Comparison of ENCODE assay signal across 10 cellular contexts in the genomic region with DNA sequence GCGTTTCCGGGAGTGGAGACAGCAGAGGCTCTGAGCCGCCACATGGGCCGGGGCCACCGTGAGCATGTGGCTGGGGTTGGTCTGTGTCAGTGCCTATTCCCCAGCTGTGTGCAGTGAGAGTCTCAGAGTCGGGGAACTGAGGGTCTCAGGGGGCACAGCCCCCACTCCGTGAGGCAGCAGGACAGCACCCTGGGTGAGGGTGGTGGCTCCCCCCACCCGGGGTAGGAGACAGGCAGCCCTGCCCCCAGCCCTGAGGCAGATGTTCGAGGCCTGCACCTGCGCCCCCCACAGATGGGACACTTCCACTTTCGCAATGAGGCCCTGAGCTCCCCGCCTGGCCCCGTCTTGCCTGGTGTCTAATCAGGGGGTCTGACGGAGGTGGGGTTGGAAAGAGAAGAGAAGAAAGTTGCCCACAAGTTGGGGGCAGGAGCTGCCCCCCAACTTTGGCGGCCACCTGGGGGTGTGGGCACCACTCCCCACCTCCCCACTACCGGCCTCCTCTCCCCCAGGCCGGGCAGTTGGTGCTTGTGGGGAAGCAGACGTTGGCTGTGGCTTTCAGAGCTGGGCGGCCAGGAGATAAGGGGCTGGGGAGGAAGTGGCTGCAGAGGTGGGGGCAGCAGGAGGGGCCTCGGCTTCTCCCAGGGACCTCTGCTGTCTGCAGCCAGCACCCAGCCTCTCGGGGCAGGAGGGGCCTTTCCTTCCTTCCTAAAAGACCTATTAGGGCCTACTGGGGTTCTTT. TPM values are rescaled to one million over a fixed set of nuclear protein-coding genes. Genes with fewer than 3 reads are reported as not detected.
DNase-seq lines count a peak whose midpoint lies in the region; ATAC-seq, FAIRE-seq and TF ChIP-seq lines count a peak whose summit lies in the region.
"Had no signal": no experiment of that assay in that cellular context is flagged by ENCODE, and none has a peak within 500 bp of the region (broad histone marks: within the 10 kb centered on the region; RNA-seq: fewer than 3 reads in every experiment).

No MANE protein-coding gene starts in this region.

- H3F3A ChIP-seq in MM.1S (ENCODE audit: insufficient read depth, low read length): peaks cover 12% of the 10 kb centered on the region; the same call in 1 of the 2 replicates

- intact Hi-C loops in uterus (cut with DNase I; ENCODE audit: low total_unique reads): no loop called here

- ATAC-seq in GM21576 (IDR thresholded peaks at IDR 0.05; ENCODE audit: unreplicated experiment) (peak; percentile 36), GM21825 (IDR thresholded peaks at IDR 0.05; ENCODE audit: unreplicated experiment) (no peak)

- peak; percentile 95 for FAIRE-seq in GM12891 (lab: Jason Lieb, UNC)

- H2AFZ ChIP-seq in MM.1S (ENCODE audit: low read length): no peak overlapping the region
- H2AFZ ChIP-seq: parathyroid adenoma had no signal

- H3K79me2 ChIP-seq in MM.1S (ENCODE audit: low read length): peaks cover 53% of the 10 kb centered on the region
- H3K79me2 ChIP-seq: parathyroid adenoma had no signal

- H3K9me3 ChIP-seq in MM.1S (replicated peaks; ENCODE audit: insufficient read depth, low read length): no peaks in the 10 kb centered on the region
- no peaks in the 10 kb centered on the region for H3K9me3 ChIP-seq in uterus

- H3K4me2 ChIP-seq in MM.1S (ENCODE audit: low read depth, low read length): peak overlapping the region; percentile 95

- H3K27ac ChIP-seq in MM.1S (ENCODE audit: low read length) (peak overlapping the region; percentile 88), uterus (no peak overlapping the region)
- H3K27ac ChIP-seq: parathyroid adenoma had no signal

- no peaks in the 10 kb centered on the region for H3K9me2 ChIP-seq in MM.1S (replicated peaks; ENCODE audit: insufficient read depth, low read length)

- H3K36me3 ChIP-seq in MM.1S (replicated peaks; ENCODE audit: insufficient read depth, low read length) (no peaks in the 10 kb centered on the region), uterus (no peaks in the 10 kb centered on the region)

- peak; percentile 86 for DNase-seq in GM12891 (ENCODE audit: insufficient read length, low spot score)
- peak; percentile 50 for DNase-seq in MM.1S
- DNase-seq in germinal center (ENCODE audit: low spot score): peak; percentile 88
- no peak for DNase-seq in SW480 (ENCODE audit: low spot score)
- no peak for DNase-seq in DMS 273 treated with DMSO at 0.1 percent for 48 hours (lab: John Stamatoyannopoulos, UW)
- no peak for DNase-seq in uterus
- DNase-seq: NCI-H510A had no signal

- H4K20me1 ChIP-seq in MM.1S (ENCODE audit: insufficient read depth, low read length): no peaks in the 10 kb centered on the region

- TF ChIP-seq CTCF in MM.1S (IDR thresholded peaks at IDR 0.05; ENCODE audit: low read length): no peak
- no peak for TF ChIP-seq CTCF in uterus (IDR thresholded peaks at IDR 0.05)

- H3K4me3 ChIP-seq in MM.1S (ENCODE audit: low read length) (peak overlapping the region; percentile 79), uterus (no peak overlapping the region)

- no peaks in the 10 kb centered on the region for H3K27me3 ChIP-seq in MM.1S (replicated peaks; ENCODE audit: insufficient read depth, low read length)
- no peaks in the 10 kb centered on the region for H3K27me3 ChIP-seq in uterus

- TF ChIP-seq POLR2A in GM12891 (IDR thresholded peaks at IDR 0.05; ENCODE audit: low read depth, low read length) (peak; percentile 15; the same call in 1 of the 2 replicates), uterus (IDR thresholded peaks at IDR 0.05) (no peak)

- H3K9ac ChIP-seq in MM.1S (ENCODE audit: low read length): peak overlapping the region; percentile 83
- H3K9ac ChIP-seq: parathyroid adenoma had no signal

- peaks cover 7% of the 10 kb centered on the region; the same call in 1 of the 2 replicates for H3K4me1 ChIP-seq in MM.1S (ENCODE audit: low read length)
- no peaks in the 10 kb centered on the region for H3K4me1 ChIP-seq in uterus
- H3K4me1 ChIP-seq: parathyroid adenoma had no signal

TF ChIP-seq in GM12891, 5 proteins besides CTCF, POLR2A, EP300 and RAD21:
- 0 out of 2 replicates have a peak, but pooled peaks have one; percentile 10 for TF ChIP-seq POU2F2 (IDR thresholded peaks at IDR 0.05; ENCODE audit: low read depth, low read length)
- peak; percentile 66; the same call in 1 of the 2 replicates for TF ChIP-seq POLR2AphosphoS5 (IDR thresholded peaks at IDR 0.05; ENCODE audit: low read depth, low read length)
- TF ChIP-seq SPI1 (IDR thresholded peaks at IDR 0.05; ENCODE audit: low read depth, low read length): peak; percentile 62
- no peak for TF ChIP-seq TAF1 (IDR thresholded peaks at IDR 0.05; ENCODE audit: low read depth, low read length)
- TF ChIP-seq PAX5 (IDR thresholded peaks at IDR 0.05; ENCODE audit: insufficient read depth, low read length, severe bottlenecking): no peak

RNA-seq across cellular contexts. Expression of a gene that starts 1.8 kb away (rescaled TPM):
- 15.1 TPM for polyA plus RNA-seq in GM12891 (2012; ENCODE audit: low read depth, missing spikeins)
- total RNA-seq in uterus: 10 to 100 TPM in 1 of 4 donors, 1 to 10 TPM in 1, under 1 TPM in 2; under 0.01 to 12.1 (median 3.1) TPM

Comparison
In these comparisons a context has a peak if more than half of its experiments do, and no peak if none do; other contexts are left out.
1. DNase-seq: peak in GM12891 (single experiment), MM.1S (single experiment) and germinal center (single experiment); none in SW480 (single experiment), DMS 273 treated with DMSO at 0.1 percent for 48 hours (single experiment) and uterus (0 of 2).